ENCODE assay signal across 14 cellular contexts in the genomic region with DNA sequence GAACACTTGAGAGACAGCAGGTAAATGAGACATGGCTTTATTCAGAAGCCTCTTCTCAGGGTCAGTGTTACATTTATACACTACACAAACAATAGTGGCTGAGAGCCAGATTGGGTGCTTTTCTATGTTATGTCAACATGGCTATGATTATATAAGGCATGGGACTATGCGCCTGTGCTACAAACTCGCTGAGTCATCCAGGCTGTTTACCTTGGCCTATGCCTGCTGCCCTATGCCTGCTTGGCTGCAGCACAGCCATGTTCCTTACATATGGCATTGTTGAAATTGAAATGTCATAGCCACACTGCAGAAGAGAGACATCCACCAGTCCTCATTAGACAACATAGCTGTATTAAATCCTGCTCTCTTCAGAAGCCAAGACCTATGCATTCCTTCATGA.
DNase-seq lines count a peak whose midpoint lies in the region; ATAC-seq and TF ChIP-seq lines count a peak whose summit lies in the region.
"Had no signal": no experiment of that assay in that cellular context is flagged by ENCODE, and none has a peak within 500 bp of the region (broad histone marks: within the 10 kb centered on the region; RNA-seq: fewer than 3 reads in every experiment).

No MANE protein-coding gene starts in this region.

- no peaks in the 10 kb centered on the region for H3K4me1 ChIP-seq in foreskin keratinocyte
- no peaks in the 10 kb centered on the region for H3K4me1 ChIP-seq in SK-N-SH (ENCODE audit: control insufficient read depth in 1 of 2, insufficient read depth in 2 of 2, low read depth in 1 of 2, low read length in 1 of 2)

- no peak overlapping the region for H3K9ac ChIP-seq in SK-N-SH

- H3K9me2 ChIP-seq in SK-N-SH, result no peaks in the 10 kb centered on the region

- ATAC-seq in foreskin keratinocyte, result peak; percentile 21
- no peak for ATAC-seq in effector memory CD8-positive, alpha-beta T cell (replicated peaks)
- ATAC-seq in HG03196 (IDR thresholded peaks at IDR 0.05; ENCODE audit: unreplicated experiment), result no peak

- no peak overlapping the region for H3K4me3 ChIP-seq in LNCaP clone FGC (ENCODE audit: low read depth, low read length)
- no peak overlapping the region for H3K4me3 ChIP-seq in SK-N-SH (ENCODE audit: low read depth in 2 of 2, low read length in 1 of 2)

- peaks cover 0 to 2% of the 10 kb centered on the region in 2 donors for H3K9me3 Mint-ChIP-seq in effector memory CD8-positive, alpha-beta T cell
- H3K9me3 Mint-ChIP-seq in activated CD4-positive, alpha-beta memory T cell treated with anti-CD3 and anti-CD28 coated beads, Interleukin-2, amount 10 ng/mL, durations not matched to agents 7 days and 5 days, result peaks cover 7% of the 10 kb centered on the region

- H3K27ac Mint-ChIP-seq in effector memory CD8-positive, alpha-beta T cell, result no peak overlapping the region
- H3K27ac Mint-ChIP-seq in activated CD4-positive, alpha-beta memory T cell treated with anti-CD3 and anti-CD28 coated beads, Interleukin-2, amount 10 ng/mL, durations not matched to agents 7 days and 5 days, result no peak overlapping the region
- H3K27ac Mint-ChIP-seq: activated T-cell treated with anti-CD3 and anti-CD28 coated beads, Interleukin-2, amount 50 U/mL, for 24 hours had no signal

- H2AFZ ChIP-seq in SK-N-SH (ENCODE audit: low read depth), result no peak overlapping the region

- no peaks in the 10 kb centered on the region for H3K4me1 Mint-ChIP-seq in effector memory CD8-positive, alpha-beta T cell (ENCODE audit: low read depth in 2 of 2)
- H3K4me1 Mint-ChIP-seq in activated CD4-positive, alpha-beta memory T cell treated with anti-CD3 and anti-CD28 coated beads, Interleukin-2, amount 10 ng/mL, durations not matched to agents 7 days and 5 days, result no peaks in the 10 kb centered on the region

- WGBS in SK-N-SH (ENCODE audit: low lambda C conversion rate), result 35% methylated on average over 2 of the region's 2 CpGs

- H3K79me2 ChIP-seq in SK-N-SH (ENCODE audit: insufficient read depth), result peaks cover 20% of the 10 kb centered on the region

- CTCF ChIA-PET in activated CD4-positive, alpha-beta memory T cell treated with anti-CD3 and anti-CD28 coated beads, Interleukin-2, amount 10 ng/mL, durations not matched to agents 7 days and 5 days (lab: Charles Lee), result no interaction called here
- CTCF ChIA-PET in SK-N-SH (lab: Yijun Ruan, JAX), result interaction anchor here (0.7 kb wide), 1 partner anchor 1089 kb away, joined by 4 read pairs; no protein-coding TSS in a partner anchor

- no peak for TF ChIP-seq EP300 in SK-N-SH (IDR thresholded peaks at IDR 0.05; ENCODE audit: borderline replicate concordance in 1 of 2, low read depth in 1 of 2, low read length in 1 of 2)

- H3K27ac ChIP-seq in 22Rv1 (peak overlapping the region; percentile 77), foreskin keratinocyte (no peak overlapping the region), SK-N-SH (ENCODE audit: low read depth in 2 of 2, low read length in 1 of 2) (no peak overlapping the region)

- no peaks in the 10 kb centered on the region for H3K36me3 ChIP-seq in SK-N-SH (replicated peaks in 1 of 2; ENCODE audit: control insufficient read depth in 1 of 2, insufficient read depth in 2 of 2, low read length in 1 of 2)

- TF ChIP-seq CTCF in 22Rv1 (IDR thresholded peaks at IDR 0.05) (no peak), LNCaP clone FGC (IDR thresholded peaks at IDR 0.05; ENCODE audit: control insufficient read depth, extremely low read depth, insufficient read depth) (no peak), foreskin keratinocyte (conservative IDR thresholded peaks at IDR 0.05) (no peak), SK-N-SH (IDR thresholded peaks at IDR 0.05) (no peak)

- no peaks in the 10 kb centered on the region for H3K36me3 Mint-ChIP-seq in effector memory CD8-positive, alpha-beta T cell (ENCODE audit: insufficient read depth)
- H3K36me3 Mint-ChIP-seq in activated CD4-positive, alpha-beta memory T cell treated with anti-CD3 and anti-CD28 coated beads, Interleukin-2, amount 10 ng/mL, durations not matched to agents 7 days and 5 days (ENCODE audit: low read depth), result no peaks in the 10 kb centered on the region

- H3K27me3 ChIP-seq in foreskin keratinocyte, result no peaks in the 10 kb centered on the region
- no peaks in the 10 kb centered on the region for H3K27me3 ChIP-seq in SK-N-SH (ENCODE audit: insufficient read depth)

- 0 out of 2 replicates have a peak, but pooled peaks cover 5% of the 10 kb centered on the region for H3K9me3 ChIP-seq in SK-N-SH

- no peak overlapping the region for H3K4me2 ChIP-seq in SK-N-SH

- H4K20me1 ChIP-seq in SK-N-SH (ENCODE audit: insufficient read depth), result no peaks in the 10 kb centered on the region

- H3F3A ChIP-seq in SK-N-SH (replicated peaks; ENCODE audit: insufficient read depth), result no peaks in the 10 kb centered on the region

- DNase-seq in LNCaP clone FGC (ENCODE audit: low read depth) (peak; percentile 95), RPMI7951 (ENCODE audit: low read depth) (peak; percentile 53), foreskin keratinocyte (peak; percentile 3 to 11), SK-N-SH (no peak)
- no peak for DNase-seq in effector memory CD8-positive, alpha-beta T cell
- no peak for DNase-seq in activated CD4-positive, alpha-beta memory T cell treated with anti-CD3 and anti-CD28 coated beads, Interleukin-2, amount 10 ng/mL, durations not matched to agents 7 days and 5 days
- DNase-seq: activated CD4-positive, CD25-positive, alpha-beta regulatory T cell; activated T-cell treated with anti-CD3 and anti-CD28 coated beads, Interleukin-2, amount 50 U/mL, for 24 hours; caudate nucleus; foreskin melanocyte; GDM1; stimulated activated CD4-positive, alpha-beta T cell treated with anti-CD3 and anti-CD28 coated beads, Interleukin-2, amount 100 ng/mL, for 24 hours had no signal

- POLR2A ChIA-PET in activated CD4-positive, alpha-beta memory T cell treated with anti-CD3 and anti-CD28 coated beads, Interleukin-2, amount 10 ng/mL, durations not matched to agents 7 days and 5 days (lab: Charles Lee), result no interaction called here
- POLR2A ChIA-PET in SK-N-SH (lab: Yijun Ruan, JAX), result no interaction called here

- H3K4me3 Mint-ChIP-seq in effector memory CD8-positive, alpha-beta T cell, result no peak overlapping the region
- no peak overlapping the region for H3K4me3 Mint-ChIP-seq in activated CD4-positive, alpha-beta memory T cell treated with anti-CD3 and anti-CD28 coated beads, Interleukin-2, amount 10 ng/mL, durations not matched to agents 7 days and 5 days
- H3K4me3 Mint-ChIP-seq: activated T-cell treated with anti-CD3 and anti-CD28 coated beads, Interleukin-2, amount 50 U/mL, for 24 hours had no signal

- TF ChIP-seq RAD21 in SK-N-SH (IDR thresholded peaks at IDR 0.05; ENCODE audit: low read length), result no peak

- no peaks in the 10 kb centered on the region for H3K27me3 Mint-ChIP-seq in effector memory CD8-positive, alpha-beta T cell
- no peaks in the 10 kb centered on the region for H3K27me3 Mint-ChIP-seq in activated CD4-positive, alpha-beta memory T cell treated with anti-CD3 and anti-CD28 coated beads, Interleukin-2, amount 10 ng/mL, durations not matched to agents 7 days and 5 days
- H3K27me3 Mint-ChIP-seq: activated T-cell treated with anti-CD3 and anti-CD28 coated beads, Interleukin-2, amount 50 U/mL, for 24 hours had no signal

TF ChIP-seq in SK-N-SH, 30 proteins besides CTCF, POLR2A, EP300 and RAD21 (continues in another document):
- TF ChIP-seq, protein P1, sequence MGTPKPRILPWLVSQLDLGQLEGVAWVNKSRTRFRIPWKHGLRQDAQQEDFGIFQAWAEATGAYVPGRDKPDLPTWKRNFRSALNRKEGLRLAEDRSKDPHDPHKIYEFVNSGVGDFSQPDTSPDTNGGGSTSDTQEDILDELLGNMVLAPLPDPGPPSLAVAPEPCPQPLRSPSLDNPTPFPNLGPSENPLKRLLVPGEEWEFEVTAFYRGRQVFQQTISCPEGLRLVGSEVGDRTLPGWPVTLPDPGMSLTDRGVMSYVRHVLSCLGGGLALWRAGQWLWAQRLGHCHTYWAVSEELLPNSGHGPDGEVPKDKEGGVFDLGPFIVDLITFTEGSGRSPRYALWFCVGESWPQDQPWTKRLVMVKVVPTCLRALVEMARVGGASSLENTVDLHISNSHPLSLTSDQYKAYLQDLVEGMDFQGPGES (IDR thresholded peaks at IDR 0.05; ENCODE audit: low read depth, low read length), result no peak
- TF ChIP-seq FOXM1 (IDR thresholded peaks at IDR 0.05; ENCODE audit: low read depth) (no peak), TEAD4 (IDR thresholded peaks at IDR 0.05; ENCODE audit: borderline replicate concordance, insufficient read depth) (no peak), GABPA (IDR thresholded peaks at IDR 0.05; ENCODE audit: low read depth) (no peak), RFX5 (IDR thresholded peaks at IDR 0.05; ENCODE audit: low read length) (no peak), TCF12 (IDR thresholded peaks at IDR 0.05) (no peak), MXI1 (IDR thresholded peaks at IDR 0.05; ENCODE audit: low read depth, low read length) (no peak), FOSL2 (IDR thresholded peaks at IDR 0.05; ENCODE audit: borderline replicate concordance, low read depth) (no peak), NFIC (IDR thresholded peaks at IDR 0.05; ENCODE audit: borderline replicate concordance) (no peak), CHD2 (IDR thresholded peaks at IDR 0.05; ENCODE audit: low read length, partially characterized antibody) (no peak), SIN3A (IDR thresholded peaks at IDR 0.05; ENCODE audit: borderline replicate concordance, low read depth, low read length) (no peak), POLR2AphosphoS5 (IDR thresholded peaks at IDR 0.05; ENCODE audit: low read depth, low read length) (no peak), ELF1 (IDR thresholded peaks at IDR 0.05) (no peak)

Comparison
In these comparisons a context has a peak if more than half of its experiments do, and no peak if none do; other contexts are left out.
1. DNase-seq: peak in LNCaP clone FGC (single experiment), RPMI7951 (single experiment) and foreskin keratinocyte (2 of 2); none in effector memory CD8-positive, alpha-beta T cell (0 of 3), activated CD4-positive, alpha-beta memory T cell treated with anti-CD3 and anti-CD28 coated beads, Interleukin-2, amount 10 ng/mL, durations not matched to agents 7 days and 5 days (single experiment) and SK-N-SH (single experiment).